23 cellular contexts compared by ENCODE assay signal in genomic region chr9:72946821-72947220, GRCh38. TPM values are rescaled to one million over a fixed set of nuclear protein-coding genes. Genes with fewer than 3 reads are reported as not detected.
A peak's percentile ranks its signal among the peaks of the same experiment; 100 is the strongest.
DNase-seq lines count a peak whose midpoint lies in the region; FAIRE-seq and TF ChIP-seq lines count a peak whose summit lies in the region.
"Had no signal": no experiment of that assay in that cellular context is flagged by ENCODE, and none has a peak within 500 bp of the region (broad histone marks: within the 10 kb centered on the region; RNA-seq: fewer than 3 reads in every experiment).

No MANE protein-coding gene starts in this region.

- H3K9me3 ChIP-seq in kidney (ENCODE audit: control insufficient read depth in 1 of 2, low read length in 2 of 2) (no peaks in the 10 kb centered on the region), muscle layer of colon (ENCODE audit: low read length) (no peaks in the 10 kb centered on the region), thyroid gland (no peaks in the 10 kb centered on the region)
- H3K9me3 ChIP-seq: SK-N-SH had no signal

- H3K27ac ChIP-seq in kidney (ENCODE audit: low read depth in 2 of 2, low read length in 2 of 2): peak overlapping the region; percentile 71 to 73
- H3K27ac ChIP-seq in muscle layer of colon (ENCODE audit: low read depth, low read length): peak overlapping the region; percentile 44
- H3K27ac ChIP-seq in thyroid gland: peak overlapping the region; percentile 36 to 89 (median 76)

- H3K4me3 ChIP-seq in kidney (ENCODE audit: low read length in 2 of 2) (no peak overlapping the region), muscle layer of colon (ENCODE audit: low read depth in 1 of 2, low read length in 2 of 2) (no peak overlapping the region), thyroid gland (replicated peaks in 1 of 3) (no peak overlapping the region)

- H3K27me3 Mint-ChIP-seq in activated T-cell treated with anti-CD3 and anti-CD28 coated beads, Interleukin-2, amount 50 U/mL, for 24 hours: peaks cover 33% of the 10 kb centered on the region
- no peaks in the 10 kb centered on the region for H3K27me3 Mint-ChIP-seq in Calu3 (ENCODE audit: unreplicated experiment)

- TF ChIP-seq CTCF in kidney (IDR thresholded peaks at IDR 0.05; ENCODE audit: borderline replicate concordance, extremely low read depth, insufficient read depth) (no peak), thyroid gland (IDR thresholded peaks at IDR 0.05) (no peak), Calu3 (IDR thresholded peaks at IDR 0.05; ENCODE audit: unreplicated experiment) (no peak)

- no peak for FAIRE-seq in kidney (lab: Jason Lieb, UNC)
- FAIRE-seq: GM12892, HTR-8/SVneo had no signal

- H3K4me1 ChIP-seq in kidney (ENCODE audit: control insufficient read depth in 1 of 2, insufficient read depth in 1 of 2, low read depth in 1 of 2, low read length in 2 of 2) (peaks cover 7 to 48% of the 10 kb centered on the region in 2 donors), muscle layer of colon (ENCODE audit: insufficient read depth, low read length) (peaks cover 64% of the 10 kb centered on the region), thyroid gland (peaks cover 30 to 41% of the 10 kb centered on the region in 2 donors)

- no peak overlapping the region for H3K4me3 Mint-ChIP-seq in activated T-cell treated with anti-CD3 and anti-CD28 coated beads, Interleukin-2, amount 50 U/mL, for 24 hours
- H3K4me3 Mint-ChIP-seq in Calu3 (ENCODE audit: low read depth, unreplicated experiment): no peak overlapping the region
- H3K4me3 Mint-ChIP-seq: B cell; CD14-positive monocyte; CD8-positive, alpha-beta memory T cell; H9 had no signal

- CTCF ChIA-PET in Calu3 (lab: Charles Lee): no interaction called here

- H3K9me3 Mint-ChIP-seq in activated T-cell treated with anti-CD3 and anti-CD28 coated beads, Interleukin-2, amount 50 U/mL, for 24 hours: no peaks in the 10 kb centered on the region
- H3K9me3 Mint-ChIP-seq in Calu3 (ENCODE audit: low read depth, unreplicated experiment): no peaks in the 10 kb centered on the region
- H3K9me3 Mint-ChIP-seq: CD14-positive monocyte, H9 had no signal

- H3K36me3 ChIP-seq in kidney (ENCODE audit: control insufficient read depth in 1 of 2, insufficient read depth in 2 of 2, low read length in 2 of 2): no peaks in the 10 kb centered on the region
- no peaks in the 10 kb centered on the region for H3K36me3 ChIP-seq in muscle layer of colon (ENCODE audit: insufficient read depth, low read length)
- no peaks in the 10 kb centered on the region for H3K36me3 ChIP-seq in thyroid gland

- H3K36me3 Mint-ChIP-seq in activated T-cell treated with anti-CD3 and anti-CD28 coated beads, Interleukin-2, amount 50 U/mL, for 24 hours (ENCODE audit: low read depth): no peaks in the 10 kb centered on the region
- peaks cover 9% of the 10 kb centered on the region for H3K36me3 Mint-ChIP-seq in Calu3 (ENCODE audit: insufficient read depth, unreplicated experiment)
- H3K36me3 Mint-ChIP-seq: CD8-positive, alpha-beta memory T cell had no signal

- no peak for DNase-seq in kidney
- no peak for DNase-seq in thyroid gland
- no peak for DNase-seq in activated CD4-positive, CD25-positive, alpha-beta regulatory T cell (lab: John Stamatoyannopoulos, UW)
- DNase-seq in activated T-cell treated with anti-CD3 and anti-CD28 coated beads, Interleukin-2, amount 50 U/mL, for 24 hours: no peak
- DNase-seq in Calu3: no peak
- no peak for DNase-seq in T-helper 9 cell
- DNase-seq: CD8-positive, alpha-beta memory T cell; DMS153; DND-41; H9; KBM-7; NCI-H2029; NCI-H446; NCI-H524 treated with DMSO at 0.1 percent for 48 hours; NCI-H774; PC-3; SK-N-SH had no signal

- H3K27ac Mint-ChIP-seq in activated T-cell treated with anti-CD3 and anti-CD28 coated beads, Interleukin-2, amount 50 U/mL, for 24 hours: no peak overlapping the region
- H3K27ac Mint-ChIP-seq in Calu3 (ENCODE audit: unreplicated experiment): no peak overlapping the region
- H3K27ac Mint-ChIP-seq: B cell; CD8-positive, alpha-beta memory T cell; H9 had no signal

- BruUV-seq in Calu3 (replicated peaks; lab: Mats Ljungman, UMichigan): no TSS peak

- no peaks in the 10 kb centered on the region for H3K27me3 ChIP-seq in muscle layer of colon (ENCODE audit: control insufficient read depth in 1 of 2, insufficient read depth in 2 of 2, low read length in 2 of 2)
- H3K27me3 ChIP-seq in thyroid gland: no peaks in the 10 kb centered on the region

- no peak for TF ChIP-seq POLR2A in thyroid gland (IDR thresholded peaks at IDR 0.05)

- peak overlapping the region in 1 of 2 donors; percentile 37 for H3K9ac ChIP-seq in kidney (ENCODE audit: low read length in 2 of 2)
- H3K9ac ChIP-seq in muscle layer of colon (ENCODE audit: low read length): no peak overlapping the region
- H3K9ac ChIP-seq: SK-N-SH had no signal

- no peaks in the 10 kb centered on the region for H3K4me1 Mint-ChIP-seq in activated T-cell treated with anti-CD3 and anti-CD28 coated beads, Interleukin-2, amount 50 U/mL, for 24 hours (ENCODE audit: low read depth)
- H3K4me1 Mint-ChIP-seq in Calu3 (ENCODE audit: low read depth, unreplicated experiment): peaks cover 17% of the 10 kb centered on the region

- intact Hi-C loops in kidney (cut with DNase I) (no loop called here), thyroid gland (cut with DNase I) (no loop called here), Calu3 (cut with micrococcal nuclease; ENCODE audit: unreplicated experiment) (no loop called here)

RNA-seq across cellular contexts. Expression of gene ALDH1A1, which starts 6.0 kb away (rescaled TPM):
- total RNA-seq in kidney: 191 TPM
- polyA plus RNA-seq in kidney (ENCODE audit: insufficient read depth, low read depth, low replicate concordance): 295 TPM
- total RNA-seq in thyroid gland: 100 to 1,000 TPM; 237 to 323 (median 293) TPM
- 17.2 and 17.7 TPM in 2 replicates for total RNA-seq in Calu3 (2022)
- total RNA-seq: B cell, MCF 10A, PC-3 had no signal
- polyA plus RNA-seq: CD8-positive, alpha-beta memory T cell had no signal

Comparison
In these comparisons a context has a peak if more than half of its experiments do, and no peak if none do; other contexts are left out.
1. RNA of gene ALDH1A1, which starts 6.0 kb away (total RNA-seq): 237 to 323 TPM in thyroid gland and 191 TPM in kidney (single experiment); 17.2 to 17.7 TPM in Calu3; every median in the first group is over 10 times any median in the second.
2. Peak in every context shown above with its lines, with median percentiles within 50 percentile points of each other: H3K27ac ChIP-seq.